In the genomic region with DNA sequence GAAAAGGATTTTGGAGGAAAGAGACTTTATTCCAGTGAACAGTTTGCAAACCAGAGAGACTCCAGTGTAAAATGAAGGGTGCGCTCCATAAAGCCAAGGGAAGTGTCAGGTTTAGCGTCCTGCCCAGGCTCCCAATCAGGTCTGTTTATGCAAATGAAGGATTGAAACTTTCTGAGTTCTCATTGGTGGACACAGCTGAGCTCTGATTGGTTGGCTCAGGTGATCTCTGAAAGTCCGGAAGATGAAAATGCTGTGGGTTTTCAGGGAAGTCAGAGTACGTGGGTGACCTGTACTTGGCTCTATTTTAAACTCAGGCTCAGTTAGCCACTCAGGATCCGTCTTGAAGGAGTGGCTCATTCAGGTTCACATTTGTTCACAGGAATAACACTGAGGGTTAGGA, we compare ENCODE assay signal across 27 cellular contexts. TPM values are rescaled to one million over a fixed set of nuclear protein-coding genes. Genes with fewer than 3 reads are reported as not detected.
"Had no signal": no experiment of that assay in that cellular context is flagged by ENCODE, and none has a peak within 500 bp of the region (broad histone marks: within the 10 kb centered on the region; RNA-seq: fewer than 3 reads in every experiment).

No MANE protein-coding gene starts in this region.

- H3K27me3 ChIP-seq: right lobe of liver, upper lobe of left lung, uterus had no signal

- H3K4me1 ChIP-seq: heart left ventricle, parathyroid adenoma, prostate gland, right lobe of liver, suprapubic skin, tibial artery, upper lobe of left lung, uterus had no signal

- H3K27ac ChIP-seq: heart left ventricle, parathyroid adenoma, prostate gland, right lobe of liver, suprapubic skin, tibial artery, upper lobe of left lung, uterus had no signal

- H3K27ac Mint-ChIP-seq: naive B cell; nephron; stimulated activated effector memory CD8-positive, alpha-beta T cell treated with anti-CD3 and anti-CD28 coated beads, Interleukin-12 subunit alpha, Interleukin-12 subunit beta, amount 100 ng/mL, for 72 hours had no signal

- H3K4me3 ChIP-seq: heart left ventricle, lung, prostate gland, right lobe of liver, suprapubic skin, tibial artery, upper lobe of left lung, uterus had no signal

- H3K36me3 Mint-ChIP-seq: stimulated activated effector memory CD8-positive, alpha-beta T cell treated with anti-CD3 and anti-CD28 coated beads, Interleukin-12 subunit alpha, Interleukin-12 subunit beta, amount 100 ng/mL, for 72 hours had no signal

- H3K4me3 Mint-ChIP-seq: naive B cell; nephron; stimulated activated effector memory CD8-positive, alpha-beta T cell treated with anti-CD3 and anti-CD28 coated beads, Interleukin-12 subunit alpha, Interleukin-12 subunit beta, amount 100 ng/mL, for 72 hours had no signal

- H3K4me1 Mint-ChIP-seq: naive B cell, nephron had no signal

- H3K36me3 ChIP-seq: heart left ventricle, prostate gland, right lobe of liver, suprapubic skin, tibial artery, upper lobe of left lung, uterus had no signal

- H3K9me3 ChIP-seq: heart left ventricle, prostate gland, right lobe of liver, suprapubic skin, tibial artery, upper lobe of left lung, uterus had no signal

- ATAC-seq: esophagus mucosa; heart left ventricle; left colon; left ventricle myocardium superior; right lobe of liver; stimulated activated effector memory CD8-positive, alpha-beta T cell treated with anti-CD3 and anti-CD28 coated beads, Interleukin-12 subunit alpha, Interleukin-12 subunit beta, amount 100 ng/mL, for 72 hours; stimulated activated naive CD8-positive, alpha-beta T cell treated with anti-CD3 and anti-CD28 coated beads, Interleukin-15, Interleukin-2, amounts not matched to agents 100 U/mL and 50 U/mL, for 24 hours had no signal

- DNase-seq: effector memory CD4-positive, alpha-beta T cell; heart left ventricle; hippocampal formation; left colon; left ventricle myocardium superior; mesendoderm; naive B cell; occipital lobe; retina; right lobe of liver; stimulated activated CD4-positive, alpha-beta T cell treated with anti-CD3 and anti-CD28 coated beads, Interleukin-4, amount 100 ng/mL, for 1 hour; stimulated activated CD8-positive, alpha-beta memory T cell treated with anti-CD3 and anti-CD28 coated beads, Interleukin-4, amount 100 ng/mL, for 48 hours; stimulated activated naive CD8-positive, alpha-beta T cell treated with anti-CD3 and anti-CD28 coated beads, Interleukin-15, Interleukin-2, amounts not matched to agents 100 U/mL and 50 U/mL, for 24 hours; tibial artery; uterus had no signal

- H3K9me3 Mint-ChIP-seq: naive B cell; stimulated activated effector memory CD8-positive, alpha-beta T cell treated with anti-CD3 and anti-CD28 coated beads, Interleukin-12 subunit alpha, Interleukin-12 subunit beta, amount 100 ng/mL, for 72 hours had no signal

RNA-seq across cellular contexts. Expression of a gene that starts 28.7 kb away (rescaled TPM):
- total RNA-seq: fibroblast of lung, glomerular endothelial cell, kidney epithelial cell had no signal
- polyA plus RNA-seq: fibroblast of lung had no signal

RNA-seq across cellular contexts. Expression of a gene that starts 54.1 kb away (rescaled TPM):
- total RNA-seq: fibroblast of lung, glomerular endothelial cell, kidney epithelial cell, prostate gland, suprapubic skin had no signal
- polyA plus RNA-seq: fibroblast of lung had no signal

RNA-seq across cellular contexts. Expression of a gene that starts 54.7 kb away (rescaled TPM):
- total RNA-seq: esophagus mucosa, fibroblast of lung, frontal cortex, glomerular endothelial cell, heart left ventricle, left colon, left ventricle myocardium superior, lung, occipital lobe, right lobe of liver, suprapubic skin, upper lobe of left lung had no signal
- polyA plus RNA-seq: fibroblast of lung, heart left ventricle had no signal
